ENCODE assay signal across 2 cellular contexts in the genomic region with DNA sequence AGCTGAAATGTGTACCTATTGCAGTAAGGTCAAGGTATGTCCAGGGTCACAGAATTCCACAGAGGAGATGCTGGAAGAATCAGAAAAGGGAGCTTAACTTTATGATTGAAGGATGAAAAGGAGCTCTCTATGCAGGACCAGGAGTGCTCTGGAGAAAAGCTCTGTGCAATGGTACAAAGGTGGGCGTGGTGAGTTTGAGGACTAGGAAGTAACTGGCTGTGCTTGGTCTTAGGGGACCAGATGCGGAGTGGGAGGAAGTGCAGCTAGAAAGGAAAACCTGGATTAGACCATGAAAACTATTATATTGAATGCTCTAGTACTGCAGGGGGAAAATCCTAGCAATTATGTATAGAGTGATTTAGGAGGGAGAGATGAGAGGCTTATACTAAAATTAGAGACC.
TF ChIP-seq lines count a peak whose summit lies in the region.

No MANE protein-coding gene starts in this region.

TF ChIP-seq in IMR-90, 13 proteins besides CTCF, POLR2A, EP300 and RAD21:
- TF ChIP-seq RFX5 (IDR thresholded peaks at IDR 0.05; ENCODE audit: low read depth, low read length) (no peak), SMC3 (IDR thresholded peaks at IDR 0.05; ENCODE audit: low read depth, low read length) (no peak)

TF ChIP-seq in GM23338, 12 proteins besides CTCF, POLR2A, EP300 and RAD21:
- TF ChIP-seq, protein P1, sequence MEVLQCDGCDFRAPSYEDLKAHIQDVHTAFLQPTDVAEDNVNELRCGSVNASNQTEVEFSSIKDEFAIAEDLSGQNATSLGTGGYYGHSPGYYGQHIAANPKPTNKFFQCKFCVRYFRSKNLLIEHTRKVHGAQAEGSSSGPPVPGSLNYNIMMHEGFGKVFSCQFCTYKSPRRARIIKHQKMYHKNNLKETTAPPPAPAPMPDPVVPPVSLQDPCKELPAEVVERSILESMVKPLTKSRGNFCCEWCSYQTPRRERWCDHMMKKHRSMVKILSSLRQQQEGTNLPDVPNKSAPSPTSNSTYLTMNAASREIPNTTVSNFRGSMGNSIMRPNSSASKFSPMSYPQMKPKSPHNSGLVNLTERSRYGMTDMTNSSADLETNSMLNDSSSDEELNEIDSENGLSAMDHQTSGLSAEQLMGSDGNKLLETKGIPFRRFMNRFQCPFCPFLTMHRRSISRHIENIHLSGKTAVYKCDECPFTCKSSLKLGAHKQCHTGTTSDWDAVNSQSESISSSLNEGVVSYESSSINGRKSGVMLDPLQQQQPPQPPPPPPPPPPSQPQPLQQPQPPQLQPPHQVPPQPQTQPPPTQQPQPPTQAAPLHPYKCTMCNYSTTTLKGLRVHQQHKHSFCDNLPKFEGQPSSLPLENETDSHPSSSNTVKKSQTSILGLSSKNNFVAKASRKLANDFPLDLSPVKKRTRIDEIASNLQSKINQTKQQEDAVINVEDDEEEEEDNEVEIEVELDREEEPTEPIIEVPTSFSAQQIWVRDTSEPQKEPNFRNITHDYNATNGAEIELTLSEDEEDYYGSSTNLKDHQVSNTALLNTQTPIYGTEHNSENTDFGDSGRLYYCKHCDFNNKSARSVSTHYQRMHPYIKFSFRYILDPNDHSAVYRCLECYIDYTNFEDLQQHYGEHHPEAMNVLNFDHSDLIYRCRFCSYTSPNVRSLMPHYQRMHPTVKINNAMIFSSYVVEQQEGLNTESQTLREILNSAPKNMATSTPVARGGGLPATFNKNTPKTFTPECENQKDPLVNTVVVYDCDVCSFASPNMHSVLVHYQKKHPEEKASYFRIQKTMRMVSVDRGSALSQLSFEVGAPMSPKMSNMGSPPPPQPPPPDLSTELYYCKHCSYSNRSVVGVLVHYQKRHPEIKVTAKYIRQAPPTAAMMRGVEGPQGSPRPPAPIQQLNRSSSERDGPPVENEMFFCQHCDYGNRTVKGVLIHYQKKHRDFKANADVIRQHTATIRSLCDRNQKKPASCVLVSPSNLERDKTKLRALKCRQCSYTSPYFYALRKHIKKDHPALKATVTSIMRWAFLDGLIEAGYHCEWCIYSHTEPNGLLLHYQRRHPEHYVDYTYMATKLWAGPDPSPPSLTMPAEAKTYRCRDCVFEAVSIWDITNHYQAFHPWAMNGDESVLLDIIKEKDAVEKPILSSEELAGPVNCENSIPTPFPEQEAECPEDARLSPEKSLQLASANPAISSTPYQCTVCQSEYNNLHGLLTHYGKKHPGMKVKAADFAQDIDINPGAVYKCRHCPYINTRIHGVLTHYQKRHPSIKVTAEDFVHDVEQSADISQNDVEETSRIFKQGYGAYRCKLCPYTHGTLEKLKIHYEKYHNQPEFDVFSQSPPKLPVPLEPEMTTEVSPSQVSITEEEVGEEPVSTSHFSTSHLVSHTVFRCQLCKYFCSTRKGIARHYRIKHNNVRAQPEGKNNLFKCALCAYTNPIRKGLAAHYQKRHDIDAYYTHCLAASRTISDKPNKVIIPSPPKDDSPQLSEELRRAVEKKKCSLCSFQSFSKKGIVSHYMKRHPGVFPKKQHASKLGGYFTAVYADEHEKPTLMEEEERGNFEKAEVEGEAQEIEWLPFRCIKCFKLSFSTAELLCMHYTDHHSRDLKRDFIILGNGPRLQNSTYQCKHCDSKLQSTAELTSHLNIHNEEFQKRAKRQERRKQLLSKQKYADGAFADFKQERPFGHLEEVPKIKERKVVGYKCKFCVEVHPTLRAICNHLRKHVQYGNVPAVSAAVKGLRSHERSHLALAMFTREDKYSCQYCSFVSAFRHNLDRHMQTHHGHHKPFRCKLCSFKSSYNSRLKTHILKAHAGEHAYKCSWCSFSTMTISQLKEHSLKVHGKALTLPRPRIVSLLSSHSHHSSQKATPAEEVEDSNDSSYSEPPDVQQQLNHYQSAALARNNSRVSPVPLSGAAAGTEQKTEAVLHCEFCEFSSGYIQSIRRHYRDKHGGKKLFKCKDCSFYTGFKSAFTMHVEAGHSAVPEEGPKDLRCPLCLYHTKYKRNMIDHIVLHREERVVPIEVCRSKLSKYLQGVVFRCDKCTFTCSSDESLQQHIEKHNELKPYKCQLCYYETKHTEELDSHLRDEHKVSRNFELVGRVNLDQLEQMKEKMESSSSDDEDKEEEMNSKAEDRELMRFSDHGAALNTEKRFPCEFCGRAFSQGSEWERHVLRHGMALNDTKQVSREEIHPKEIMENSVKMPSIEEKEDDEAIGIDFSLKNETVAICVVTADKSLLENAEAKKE (CRISPR knock-in tag; IDR thresholded peaks at IDR 0.05) = no peak
